Comparison of ENCODE assay signal across 23 cellular contexts in the genomic region with DNA sequence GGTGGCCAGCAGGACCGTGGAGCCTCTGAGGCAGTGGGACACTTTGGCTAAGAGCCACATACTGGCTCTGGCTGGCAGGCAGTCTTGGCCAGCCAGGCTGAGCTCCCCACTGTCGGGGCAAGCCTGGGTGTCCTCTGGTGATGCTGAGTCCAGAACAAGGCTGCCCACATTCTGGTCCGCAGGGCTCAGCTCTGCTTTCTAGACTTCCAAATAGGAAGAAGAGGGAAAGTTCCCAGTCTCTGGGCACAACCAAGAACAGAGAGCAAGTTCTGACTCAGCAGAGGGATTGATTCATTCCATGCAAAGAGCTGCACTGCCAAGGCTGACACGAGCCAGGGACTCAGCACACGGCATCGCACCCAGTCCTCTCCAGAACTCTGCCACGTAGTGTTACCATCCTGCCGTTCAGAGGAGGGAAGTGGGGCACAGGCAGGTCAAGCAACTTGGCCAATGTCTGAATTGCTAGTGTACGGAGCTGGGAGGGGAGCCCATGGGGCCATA. TPM values are rescaled to one million over a fixed set of nuclear protein-coding genes. Genes with fewer than 3 reads are reported as not detected.
A peak's percentile ranks its signal among the peaks of the same experiment; 100 is the strongest.
DNase-seq lines count a peak whose midpoint lies in the region; TF ChIP-seq lines count a peak whose summit lies in the region.
"Had no signal": no experiment of that assay in that cellular context is flagged by ENCODE, and none has a peak within 500 bp of the region (broad histone marks: within the 10 kb centered on the region; RNA-seq: fewer than 3 reads in every experiment).

No MANE protein-coding gene starts in this region.

- dilution Hi-C loops in mammary epithelial cell (cut with HindIII; ENCODE audit: low sequenced_read_pairs), result no loop called here

- H3K9me3 Mint-ChIP-seq in CD4-positive, alpha-beta memory T cell, result no peaks in the 10 kb centered on the region
- H3K9me3 Mint-ChIP-seq: memory B cell; neural crest cell; T-helper 1 cell treated with Interleukin-12 subunit alpha and Interleukin-12 subunit beta and Interleukin-4 antibody, amounts not matched to agents 30 μg/mL and 1 μg/mL, for 36 hours; WTC11 had no signal

- H3K36me3 ChIP-seq in mammary epithelial cell (ENCODE audit: insufficient read depth, low read length) (no peaks in the 10 kb centered on the region), tibial artery (no peaks in the 10 kb centered on the region)
- no peaks in the 10 kb centered on the region for H3K36me3 ChIP-seq in CD4-positive, alpha-beta memory T cell (ENCODE audit: insufficient read depth, low read length)
- H3K36me3 ChIP-seq: stomach, vagina had no signal

- H3K79me2 ChIP-seq in mammary epithelial cell (ENCODE audit: insufficient read depth, low read length), result no peaks in the 10 kb centered on the region

- peaks cover 0 to 3% (median 0%) of the 10 kb centered on the region in 4 donors for H3K4me1 Mint-ChIP-seq in CD4-positive, alpha-beta memory T cell
- H3K4me1 Mint-ChIP-seq: neural crest cell, WTC11 had no signal

- H3K4me3 Mint-ChIP-seq in CD4-positive, alpha-beta memory T cell, result no peak overlapping the region
- H3K4me3 Mint-ChIP-seq: memory B cell; neural crest cell; T-helper 1 cell treated with Interleukin-12 subunit alpha and Interleukin-12 subunit beta and Interleukin-4 antibody, amounts not matched to agents 30 μg/mL and 1 μg/mL, for 36 hours; WTC11 had no signal

- H3K27ac ChIP-seq in mammary epithelial cell (ENCODE audit: insufficient read depth, low read depth, low read length) (no peak overlapping the region), tibial artery (no peak overlapping the region)
- H3K27ac ChIP-seq in CD4-positive, alpha-beta memory T cell (ENCODE audit: low read depth, low read length), result no peak overlapping the region
- H3K27ac ChIP-seq: stomach, vagina had no signal

- TF ChIP-seq CTCF in mammary epithelial cell (conservative IDR thresholded peaks at IDR 0.05 in 1 of 2, IDR thresholded peaks at IDR 0.05 in 1 of 2; ENCODE audit: extremely low read depth in 1 of 2, insufficient read depth in 1 of 2, low read depth in 1 of 2, low read length in 2 of 2), result no peak
- no peak for TF ChIP-seq CTCF in tibial artery (IDR thresholded peaks at IDR 0.05)

- H3K27me3 ChIP-seq in mammary epithelial cell (ENCODE audit: insufficient read depth, low read length) (no peaks in the 10 kb centered on the region), tibial artery (no peaks in the 10 kb centered on the region)
- H3K27me3 ChIP-seq in CD4-positive, alpha-beta memory T cell (ENCODE audit: insufficient read depth, low read length), result no peaks in the 10 kb centered on the region
- H3K27me3 ChIP-seq: stomach, vagina had no signal

- H3K36me3 Mint-ChIP-seq in CD4-positive, alpha-beta memory T cell, result no peaks in the 10 kb centered on the region
- H3K36me3 Mint-ChIP-seq: memory B cell, WTC11 had no signal

- WGBS in mammary epithelial cell (ENCODE audit: low coverage, missing lambda C conversion rate), result 62% methylated on average over 7 of the region's 9 CpGs

- no peak overlapping the region for H3K4me2 ChIP-seq in mammary epithelial cell (ENCODE audit: insufficient read depth, low read depth, low read length)

- peaks cover 2 to 4% of the 10 kb centered on the region in 2 donors for H3K27me3 Mint-ChIP-seq in CD4-positive, alpha-beta memory T cell

- POLR2A ChIA-PET in CD4-positive, alpha-beta memory T cell (lab: Charles Lee; ENCODE audit: partially characterized antibody), result no interaction called here

- H4K20me1 ChIP-seq in mammary epithelial cell (ENCODE audit: insufficient read depth, low read length), result no peaks in the 10 kb centered on the region

- H3K4me3 ChIP-seq in mammary epithelial cell (replicated peaks in 1 of 3; ENCODE audit: insufficient read depth in 1 of 3, low read depth in 2 of 3, low read length in 3 of 3), result no peak overlapping the region
- H3K4me3 ChIP-seq in CD4-positive, alpha-beta memory T cell (ENCODE audit: low read length in 2 of 2), result no peak overlapping the region
- no peak overlapping the region for H3K4me3 ChIP-seq in tibial artery
- H3K4me3 ChIP-seq: stomach, vagina had no signal

- intact Hi-C loops in mammary epithelial cell (cut with micrococcal nuclease) (no loop called here), tibial artery (cut with DNase I; ENCODE audit: low total_unique reads) (no loop called here)
- intact Hi-C loops in CD4-positive, alpha-beta memory T cell (cut with micrococcal nuclease), result no loop called here

- in situ Hi-C loops in mammary epithelial cell (cut with MboI; ENCODE audit: low sequenced_read_pairs in 2 of 2), result loop anchor here in 1 of 2 donors (5.0 kb wide), 1 partner anchor 74 kb away; no protein-coding TSS in a partner anchor

- peak; percentile 18 for DNase-seq in A172 (ENCODE audit: low spot score)
- peak; percentile 23 for DNase-seq in GM04504 (ENCODE audit: low read depth)
- DNase-seq in mammary epithelial cell, result peak; percentile 8
- DNase-seq in iris pigment epithelial cell (ENCODE audit: low read depth), result peak; percentile 5
- no peak for DNase-seq in CD4-positive, alpha-beta memory T cell
- DNase-seq in tibial artery, result no peak
- no peak for DNase-seq in medulla oblongata (ENCODE audit: extremely low spot score)
- DNase-seq in NCI-H1417 (lab: John Stamatoyannopoulos, UW), result no peak
- DNase-seq: cerebellar nuclear complex, GF-D8, glutamatergic neuron, NCI-H1092, NCI-H82, retina, stomach had no signal

- no peak overlapping the region for H3K27ac Mint-ChIP-seq in CD4-positive, alpha-beta memory T cell
- H3K27ac Mint-ChIP-seq: memory B cell; T-helper 1 cell treated with Interleukin-12 subunit alpha and Interleukin-12 subunit beta and Interleukin-4 antibody, amounts not matched to agents 30 μg/mL and 1 μg/mL, for 36 hours; WTC11 had no signal

- CTCF ChIA-PET in mammary epithelial cell (lab: Charles Lee; ENCODE audit: low non-redundant PET), result no interaction called here
- CTCF ChIA-PET in CD4-positive, alpha-beta memory T cell (lab: Charles Lee; ENCODE audit: partially characterized antibody), result interaction anchor here (1.2 to 2.7 kb wide), 2 partner anchors 15 to 19 kb away, joined by 3 to 13 read pairs; no protein-coding TSS in a partner anchor

- BruUV-seq in mammary epithelial cell (replicated peaks; lab: Mats Ljungman, UMichigan), result no TSS peak

- H2AFZ ChIP-seq in mammary epithelial cell (ENCODE audit: low read depth, low read length), result no peak overlapping the region

- H3K9me3 ChIP-seq in mammary epithelial cell (replicated peaks; ENCODE audit: insufficient read depth, low read length) (no peaks in the 10 kb centered on the region), tibial artery (no peaks in the 10 kb centered on the region)
- no peaks in the 10 kb centered on the region for H3K9me3 ChIP-seq in CD4-positive, alpha-beta memory T cell (ENCODE audit: control insufficient read depth in 1 of 2, low read length in 2 of 2)
- H3K9me3 ChIP-seq: Caco-2, stomach, vagina had no signal

- H3K4me1 ChIP-seq in mammary epithelial cell (ENCODE audit: insufficient read depth, low read length) (no peaks in the 10 kb centered on the region), tibial artery (no peaks in the 10 kb centered on the region)
- no peaks in the 10 kb centered on the region for H3K4me1 ChIP-seq in CD4-positive, alpha-beta memory T cell (ENCODE audit: insufficient read depth, low read length)
- H3K4me1 ChIP-seq: Caco-2, stomach, vagina had no signal

- no peak overlapping the region for H3K9ac ChIP-seq in mammary epithelial cell (ENCODE audit: insufficient read depth, low read length)

RNA-seq across cellular contexts. Expression of a gene that starts 58.9 kb away (rescaled TPM):
- total RNA-seq in A172 (2014; rRNA removed; shearing (Covaris generic)), result 0.12 TPM in 1 of 2 replicates, not detected in the other
- total RNA-seq in mammary epithelial cell, result not detected
- polyA plus RNA-seq in mammary epithelial cell, result not detected
- not detected for polyA minus RNA-seq in mammary epithelial cell
- under 1 TPM; 0.09 to 0.11 TPM for total RNA-seq in CD4-positive, alpha-beta memory T cell
- under 1 TPM in 1 of 2 donors, not detected in 1; 0.14 TPM for polyA plus RNA-seq in CD4-positive, alpha-beta memory T cell
- total RNA-seq: vagina had no signal
- polyA plus RNA-seq: AG04450, HepG2 had no signal

Comparison
In these comparisons a context has a peak if more than half of its experiments do, and no peak if none do; other contexts are left out.
1. DNase-seq: peak in A172 (single experiment), GM04504 (single experiment), mammary epithelial cell (single experiment) and iris pigment epithelial cell (single experiment); none in CD4-positive, alpha-beta memory T cell (0 of 5), tibial artery (0 of 2), medulla oblongata (single experiment) and NCI-H1417 (0 of 3).